21 cellular contexts compared by ENCODE assay signal in genomic region chr6:145009691-145010090, GRCh38.
"Had no signal": no experiment of that assay in that cellular context is flagged by ENCODE, and none has a peak within 500 bp of the region (broad histone marks: within the 10 kb centered on the region; RNA-seq: fewer than 3 reads in every experiment).

No MANE protein-coding gene starts in this region.

- DNase-seq: activated CD4-positive, alpha-beta T cell treated with anti-CD3 and anti-CD28 coated beads, Interleukin-2, amount 10 ng/mL, durations not matched to agents 7 days and 5 days; activated CD8-positive, alpha-beta memory T cell treated with anti-CD3 and anti-CD28 coated beads, Interleukin-2, amount 50 U/mL, for 4 hours; activated effector memory CD4-positive, alpha-beta T cell treated with anti-CD3 and anti-CD28 coated beads, Interleukin-2, amount 50 U/mL, for 16 hours; activated T-cell treated with anti-CD3 and anti-CD28 coated beads, Interleukin-2, amount 50 U/mL, for 4 hours; amniotic stem cell; gastrocnemius medialis; head of caudate nucleus; kidney; left lung; occipital lobe; posterior cingulate gyrus; retina; stimulated activated CD4-positive, alpha-beta T cell treated with anti-CD3 and anti-CD28 coated beads, Interleukin-2, amount 100 ng/mL, for 24 hours; stimulated activated naive CD8-positive, alpha-beta T cell treated with anti-CD3 and anti-CD28 coated beads, Interleukin-15, Interleukin-2, amounts not matched to agents 100 U/mL and 50 U/mL, for 24 hours; substantia nigra; T-cell; T-helper 9 cell; tibial artery had no signal

- H3K36me3 Mint-ChIP-seq: activated naive CD4-positive, alpha-beta T cell treated with anti-CD3 and anti-CD28 coated beads, Interleukin-2, amount 50 U/mL, for 72 hours; T-cell had no signal

- H3K9me3 ChIP-seq: gastrocnemius medialis, left lung, tibial artery had no signal

- H3K9me3 Mint-ChIP-seq: activated naive CD4-positive, alpha-beta T cell treated with anti-CD3 and anti-CD28 coated beads, Interleukin-2, amount 50 U/mL, for 72 hours; activated T-cell treated with anti-CD3 and anti-CD28 coated beads, Interleukin-2, amount 50 U/mL, for 4 hours had no signal

- H3K27me3 ChIP-seq: cardiac muscle cell, gastrocnemius medialis, left lung, tibial artery had no signal

- ATAC-seq: activated naive CD4-positive, alpha-beta T cell treated with anti-CD3 and anti-CD28 coated beads, Interleukin-2, amount 50 U/mL, for 72 hours; activated T-cell treated with anti-CD3 and anti-CD28 coated beads, Interleukin-2, amount 50 U/mL, for 4 hours; gastrocnemius medialis; left lung; stimulated activated naive CD8-positive, alpha-beta T cell treated with anti-CD3 and anti-CD28 coated beads, Interleukin-15, Interleukin-2, amounts not matched to agents 100 U/mL and 50 U/mL, for 24 hours; T-cell had no signal

- H3K4me1 ChIP-seq: gastrocnemius medialis, left lung, tibial artery had no signal

- H3K4me3 ChIP-seq: cardiac muscle cell, gastrocnemius medialis, left lung, tibial artery had no signal

- H3K36me3 ChIP-seq: cardiac muscle cell, gastrocnemius medialis, left lung, tibial artery had no signal

- FAIRE-seq: kidney had no signal

- H3K27ac ChIP-seq: cardiac muscle cell, epithelial cell of prostate, gastrocnemius medialis, left lung, tibial artery had no signal

- H3K27ac Mint-ChIP-seq: activated CD4-positive, alpha-beta T cell treated with anti-CD3 and anti-CD28 coated beads, Interleukin-2, amount 10 ng/mL, durations not matched to agents 7 days and 5 days; activated naive CD4-positive, alpha-beta T cell treated with anti-CD3 and anti-CD28 coated beads, Interleukin-2, amount 50 U/mL, for 72 hours; T-cell had no signal

- H3K4me1 Mint-ChIP-seq: T-cell had no signal

- H3K4me3 Mint-ChIP-seq: activated CD4-positive, alpha-beta T cell treated with anti-CD3 and anti-CD28 coated beads, Interleukin-2, amount 10 ng/mL, durations not matched to agents 7 days and 5 days; activated T-cell treated with anti-CD3 and anti-CD28 coated beads, Interleukin-2, amount 50 U/mL, for 4 hours; T-cell had no signal
